ENCODE assay signal across 23 cellular contexts in the genomic region with DNA sequence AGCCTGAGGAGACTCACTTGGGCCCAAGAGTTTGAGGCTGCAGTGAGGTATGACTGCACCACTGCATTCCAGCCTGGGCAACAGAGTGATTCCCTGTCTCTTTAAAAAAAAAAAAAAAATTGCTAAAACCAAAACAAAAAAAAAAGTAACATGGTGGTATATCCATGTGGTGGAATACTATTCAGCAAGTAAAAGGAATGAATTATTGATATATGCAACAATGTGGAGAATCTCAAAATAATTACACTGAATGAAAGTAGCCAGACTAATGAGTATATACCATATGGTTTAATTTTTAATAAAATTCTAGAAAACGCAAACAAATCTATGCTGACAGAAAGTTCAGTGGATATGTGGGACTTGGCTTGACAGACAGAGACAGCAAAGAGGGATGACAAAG.
DNase-seq lines count a peak whose midpoint lies in the region; TF ChIP-seq lines count a peak whose summit lies in the region.
"Had no signal": no experiment of that assay in that cellular context is flagged by ENCODE, and none has a peak within 500 bp of the region (broad histone marks: within the 10 kb centered on the region; RNA-seq: fewer than 3 reads in every experiment).

No MANE protein-coding gene starts in this region.

- no peak overlapping the region for H3K9ac ChIP-seq in endodermal cell (ENCODE audit: extremely low read depth, low read length, poor library complexity, severe bottlenecking)
- H3K9ac ChIP-seq: BLaER1 had no signal

- H3K9me3 Mint-ChIP-seq in endodermal cell: peaks cover 24% of the 10 kb centered on the region
- peaks cover 8% of the 10 kb centered on the region for H3K9me3 Mint-ChIP-seq in activated T-helper 1 cell treated with anti-CD3 and anti-CD28 coated beads, Interleukin-12 subunit alpha, Interleukin-12 subunit beta, Interleukin-2, Interleukin-4 antibody, amounts not matched to agents 30 ng/mL and 10 ng/mL and 1 ng/mL, durations not matched to agents 14 hours and 24 hours and 36 hours

- H3K4me1 Mint-ChIP-seq in endodermal cell: no peaks in the 10 kb centered on the region
- no peaks in the 10 kb centered on the region for H3K4me1 Mint-ChIP-seq in activated T-helper 1 cell treated with anti-CD3 and anti-CD28 coated beads, Interleukin-12 subunit alpha, Interleukin-12 subunit beta, Interleukin-2, Interleukin-4 antibody, amounts not matched to agents 30 ng/mL and 10 ng/mL and 1 ng/mL, durations not matched to agents 14 hours and 24 hours and 36 hours (ENCODE audit: low read depth)
- H3K4me1 Mint-ChIP-seq: CD4-positive, alpha-beta memory T cell; CD8-positive, alpha-beta memory T cell had no signal

- CTCF ChIA-PET in HEK293 (lab: Yijun Ruan, JAX): interaction anchor here (0.5 to 0.7 kb wide), 2 partner anchors 31 to 66 kb away, joined by 4 to 5 read pairs; no protein-coding TSS in a partner anchor
- CTCF ChIA-PET in HEK293T (lab: Yijun Ruan, JAX): no interaction called here

- no peaks in the 10 kb centered on the region for H3K27me3 ChIP-seq in endodermal cell (ENCODE audit: control insufficient read depth, insufficient read depth, low read length, poor library complexity, severe bottlenecking)
- H3K27me3 ChIP-seq: BE2C, BLaER1 had no signal

- 92 to 94% methylated on average over 1 of the region's 1 CpG for WGBS in endodermal cell (ENCODE audit: insufficient coverage in 1 of 2, insufficient read length in 1 of 2), 2 experiments

- no peak overlapping the region for H3K27ac ChIP-seq in HEK293 (ENCODE audit: extremely low read depth, low read depth, low read length)
- no peak overlapping the region for H3K27ac ChIP-seq in endodermal cell (ENCODE audit: low read depth, low read length)
- H3K27ac ChIP-seq: BLaER1 had no signal

- no peaks in the 10 kb centered on the region for H3K27me3 Mint-ChIP-seq in endodermal cell (ENCODE audit: insufficient read depth)
- H3K27me3 Mint-ChIP-seq in activated T-helper 1 cell treated with anti-CD3 and anti-CD28 coated beads, Interleukin-12 subunit alpha, Interleukin-12 subunit beta, Interleukin-2, Interleukin-4 antibody, amounts not matched to agents 30 ng/mL and 10 ng/mL and 1 ng/mL, durations not matched to agents 14 hours and 24 hours and 36 hours (ENCODE audit: insufficient read depth): no peaks in the 10 kb centered on the region
- H3K27me3 Mint-ChIP-seq: CD4-positive, alpha-beta memory T cell; CD4-positive, CD25-positive, alpha-beta regulatory T cell; CD8-positive, alpha-beta memory T cell had no signal

- H3K36me3 ChIP-seq in HEK293 (ENCODE audit: control insufficient read depth in 2 of 2, insufficient read depth in 1 of 2, low read length in 2 of 2) (peaks cover 0 to 4% of the 10 kb centered on the region in 2 experiments; a peak in 1 of 3 replicates), endodermal cell (ENCODE audit: control insufficient read depth, insufficient read depth, low read length) (peaks cover 22% of the 10 kb centered on the region)
- H3K36me3 ChIP-seq: BE2C had no signal

- H3K9me3 ChIP-seq in HEK293 (ENCODE audit: control insufficient read depth, insufficient read depth, low read depth, low read length): no peaks in the 10 kb centered on the region
- H3K9me3 ChIP-seq in endodermal cell (ENCODE audit: control insufficient read depth, low read length): peaks cover 34% of the 10 kb centered on the region
- H3K9me3 ChIP-seq: BE2C had no signal

- H3K36me3 Mint-ChIP-seq in endodermal cell (ENCODE audit: low read depth): peaks cover 38% of the 10 kb centered on the region
- peaks cover 10% of the 10 kb centered on the region for H3K36me3 Mint-ChIP-seq in activated T-helper 1 cell treated with anti-CD3 and anti-CD28 coated beads, Interleukin-12 subunit alpha, Interleukin-12 subunit beta, Interleukin-2, Interleukin-4 antibody, amounts not matched to agents 30 ng/mL and 10 ng/mL and 1 ng/mL, durations not matched to agents 14 hours and 24 hours and 36 hours (ENCODE audit: low read depth)

- TF ChIP-seq CTCF in HEK293 (tag by site-specific recombination; IDR thresholded peaks at IDR 0.05) (no peak), endodermal cell (conservative IDR thresholded peaks at IDR 0.05) (no peak)

- DNase-seq in HEK293T (ENCODE audit: extremely low spot score) (no peak), endodermal cell (no peak), pons (ENCODE audit: low spot score) (no peak)
- DNase-seq in activated T-helper 1 cell treated with anti-CD3 and anti-CD28 coated beads, Interleukin-12 subunit alpha, Interleukin-12 subunit beta, Interleukin-2, Interleukin-4 antibody, amounts not matched to agents 30 ng/mL and 10 ng/mL and 1 ng/mL, durations not matched to agents 14 hours and 24 hours and 36 hours (ENCODE audit: low spot score): no peak
- DNase-seq: 8988T; ACHN; BE2C; C1 segment of cervical spinal cord; CD4-positive, alpha-beta memory T cell; CD4-positive, CD25-positive, alpha-beta regulatory T cell; CD8-positive, alpha-beta memory T cell; COR-L47; DMS 273 treated with DMSO at 0.1 percent for 48 hours; DMS153; DMS53; DMS79; DND-41; EL; GDM1 had no signal

- H3K4me1 ChIP-seq in HEK293 (ENCODE audit: control insufficient read depth, insufficient read depth, low read length): no peaks in the 10 kb centered on the region
- no peaks in the 10 kb centered on the region for H3K4me1 ChIP-seq in endodermal cell (ENCODE audit: control insufficient read depth, insufficient read depth, low read length)
- H3K4me1 ChIP-seq: BE2C, BLaER1 had no signal

- H3K4me3 Mint-ChIP-seq in endodermal cell: no peak overlapping the region
- no peak overlapping the region for H3K4me3 Mint-ChIP-seq in activated T-helper 1 cell treated with anti-CD3 and anti-CD28 coated beads, Interleukin-12 subunit alpha, Interleukin-12 subunit beta, Interleukin-2, Interleukin-4 antibody, amounts not matched to agents 30 ng/mL and 10 ng/mL and 1 ng/mL, durations not matched to agents 14 hours and 24 hours and 36 hours
- H3K4me3 Mint-ChIP-seq: CD14-positive monocyte; CD4-positive, alpha-beta memory T cell; CD4-positive, CD25-positive, alpha-beta regulatory T cell; CD8-positive, alpha-beta memory T cell had no signal

- no peak overlapping the region for H3K27ac Mint-ChIP-seq in endodermal cell
- no peak overlapping the region for H3K27ac Mint-ChIP-seq in activated T-helper 1 cell treated with anti-CD3 and anti-CD28 coated beads, Interleukin-12 subunit alpha, Interleukin-12 subunit beta, Interleukin-2, Interleukin-4 antibody, amounts not matched to agents 30 ng/mL and 10 ng/mL and 1 ng/mL, durations not matched to agents 14 hours and 24 hours and 36 hours
- H3K27ac Mint-ChIP-seq: CD4-positive, alpha-beta memory T cell had no signal

- POLR2A ChIA-PET in HEK293 (lab: Yijun Ruan, JAX): no interaction called here
- POLR2A ChIA-PET in HEK293T (lab: Yijun Ruan, JAX): no interaction called here

- H3K4me3 ChIP-seq in HEK293 (ENCODE audit: low read depth, low read length): no peak overlapping the region
- peak overlapping the region; percentile 53 for H3K4me3 ChIP-seq in endodermal cell (ENCODE audit: low read length)
- H3K4me3 ChIP-seq: BLaER1, GM12878 had no signal

- intact Hi-C loops in activated T-helper 1 cell treated with anti-CD3 and anti-CD28 coated beads, Interleukin-12 subunit alpha, Interleukin-12 subunit beta, Interleukin-2, Interleukin-4 antibody, amounts not matched to agents 30 ng/mL and 10 ng/mL and 1 ng/mL, durations not matched to agents 14 hours and 24 hours and 36 hours (cut with micrococcal nuclease): no loop called here

TF ChIP-seq in HEK293, 187 proteins besides CTCF, POLR2A, EP300 and RAD21:
- TF ChIP-seq ZNF146 (tag by site-specific recombination; IDR thresholded peaks at IDR 0.05): peak; percentile 89
- no peak for TF ChIP-seq ZNF830 (tag by site-specific recombination; IDR thresholded peaks at IDR 0.05; ENCODE audit: low read depth)

TF ChIP-seq in HEK293T, 16 proteins besides CTCF, POLR2A, EP300 and RAD21:
- TF ChIP-seq ZNF384 (IDR thresholded peaks at IDR 0.05) (peak; percentile 42; the same call in 1 of the 2 replicates), CTBP1 (IDR thresholded peaks at IDR 0.05; ENCODE audit: borderline replicate concordance) (no peak)
